ENCODE assay signal across 1 cellular context in genomic region chr22:24486501-24486921, GRCh38.
TF ChIP-seq lines count a peak whose summit lies in the region.

No MANE protein-coding gene starts in this region.

TF ChIP-seq in K562, 482 proteins besides CTCF, POLR2A, EP300 and RAD21:
- TF ChIP-seq POLR2H (tag; IDR thresholded peaks at IDR 0.05; ENCODE audit: low read depth) (no peak), BRD9 (IDR thresholded peaks at IDR 0.05; ENCODE audit: low read depth, partially characterized antibody) (no peak), ZNF316 (IDR thresholded peaks at IDR 0.05) (0 out of 2 replicates have a peak, but pooled peaks have one; percentile 10), HMBOX1 (IDR thresholded peaks at IDR 0.05) (0 out of 2 replicates have a peak, but pooled peaks have one; percentile 33), ATF3 (IDR thresholded peaks at IDR 0.05) (peak; percentile 68), ATF3 (CRISPR knock-in tag; conservative IDR thresholded peaks at IDR 0.05) (no peak), STAT5B (CRISPR knock-in tag; IDR thresholded peaks at IDR 0.05) (no peak), MAFG (tag; conservative IDR thresholded peaks at IDR 0.05) (no peak; the same call in 1 of the 2 replicates), TRIM24 (IDR thresholded peaks at IDR 0.05) (peak in 1 of 2 experiments; percentile 64; a peak in 1 of 4 replicates), JUND (IDR thresholded peaks at IDR 0.05; ENCODE audit: borderline replicate concordance, low read depth, low read length) (0 out of 2 replicates have a peak, but pooled peaks have one; percentile 15), JUND (tag; IDR thresholded peaks at IDR 0.05; ENCODE audit: borderline replicate concordance, low read depth, low read length) (no peak; the same call in 2 of the 3 replicates), JUN (IDR thresholded peaks at IDR 0.05; ENCODE audit: borderline replicate concordance, low read depth, low read length) (0 out of 2 replicates have a peak, but pooled peaks have one; percentile 16), JUN (CRISPR knock-in tag; IDR thresholded peaks at IDR 0.05; ENCODE audit: borderline replicate concordance) (no peak), ZNF384 (IDR thresholded peaks at IDR 0.05; ENCODE audit: low read depth, low read length) (no peak), ZFP1 (CRISPR knock-in tag; IDR thresholded peaks at IDR 0.05) (no peak)
TF ChIP-seq in K562: peak in this region for 6.
